1 cellular context compared by ENCODE assay signal in genomic region chr20:8148501-8148900, GRCh38.
TF ChIP-seq lines count a peak whose summit lies in the region.

No MANE protein-coding gene starts in this region.

TF ChIP-seq in SK-N-SH, 30 proteins besides CTCF, POLR2A, EP300 and RAD21 (continued from another document):
- TF ChIP-seq SIN3A (IDR thresholded peaks at IDR 0.05; ENCODE audit: borderline replicate concordance, low read depth, low read length) = no peak
- TF ChIP-seq IRF3 (IDR thresholded peaks at IDR 0.05; ENCODE audit: low read depth, low read length) = no peak
- TF ChIP-seq RXRA (IDR thresholded peaks at IDR 0.05; ENCODE audit: borderline replicate concordance, low read depth) = no peak
- TF ChIP-seq USF1 (IDR thresholded peaks at IDR 0.05; ENCODE audit: borderline replicate concordance, low read depth) = no peak
- peak; percentile 41 for TF ChIP-seq TCF12 (IDR thresholded peaks at IDR 0.05)
- no peak for TF ChIP-seq MXI1 (IDR thresholded peaks at IDR 0.05; ENCODE audit: low read depth, low read length)
- TF ChIP-seq JUND (IDR thresholded peaks at IDR 0.05) = peak; percentile 75
- no peak for TF ChIP-seq FOXJ3 (CRISPR knock-in tag; IDR thresholded peaks at IDR 0.05)
- peak; percentile 44; the same call in 1 of the 2 replicates for TF ChIP-seq TEAD4 (IDR thresholded peaks at IDR 0.05; ENCODE audit: borderline replicate concordance, insufficient read depth)
- TF ChIP-seq ZBTB33 (IDR thresholded peaks at IDR 0.05; ENCODE audit: borderline replicate concordance, low read depth) = no peak
- TF ChIP-seq FOSL2 (IDR thresholded peaks at IDR 0.05; ENCODE audit: borderline replicate concordance, low read depth) = peak; percentile 60; the same call in 1 of the 2 replicates
